8 cellular contexts compared by ENCODE assay signal in the genomic region with DNA sequence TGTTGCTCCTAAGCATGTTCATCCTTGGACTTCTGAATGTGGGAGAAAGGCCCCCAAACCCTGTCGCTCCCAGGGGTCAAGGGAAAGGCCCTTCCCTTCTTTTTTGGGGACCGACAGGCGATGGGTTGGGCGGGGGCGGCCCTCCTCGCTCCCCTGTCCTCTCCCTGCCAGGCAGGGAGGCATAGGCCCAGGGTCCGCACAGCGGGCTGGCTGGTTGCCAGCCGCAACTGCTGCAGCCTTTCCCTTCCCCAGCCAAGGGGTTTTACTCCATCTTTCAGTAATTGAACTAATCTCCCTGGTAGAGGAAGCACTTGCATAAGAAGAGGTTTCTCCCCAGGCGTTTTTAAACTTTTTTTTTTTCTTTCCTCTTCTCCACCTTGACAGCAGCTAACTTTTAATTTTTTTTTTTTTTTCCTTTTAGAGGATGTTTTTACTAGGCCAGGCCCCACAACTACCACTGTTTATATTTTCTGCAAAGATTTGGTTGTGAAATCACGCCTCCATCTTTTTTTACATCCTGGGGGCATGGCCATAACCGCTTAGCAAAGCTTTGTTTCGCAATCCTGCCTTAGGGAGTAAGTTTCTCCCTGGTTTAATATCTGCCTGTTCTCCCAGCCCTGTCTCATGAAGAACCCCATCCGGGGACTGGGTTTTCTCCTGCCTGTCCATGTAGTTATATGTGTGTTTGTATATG.
DNase-seq lines count a peak whose midpoint lies in the region; ATAC-seq and TF ChIP-seq lines count a peak whose summit lies in the region.

No MANE protein-coding gene starts in this region.

- WGBS in H9 (ENCODE audit: extremely low coverage, insufficient read length, low lambda C conversion rate) = no CpG with 5 or more reads among the region's 14 CpGs
- 46% methylated on average over 14 of the region's 14 CpGs for WGBS in smooth muscle cell (ENCODE audit: low lambda C conversion rate)

- no peak overlapping the region for H3K4me3 ChIP-seq in PC-3 (ENCODE audit: low read length)
- no peak overlapping the region for H3K4me3 ChIP-seq in smooth muscle cell
- no peak overlapping the region for H3K4me3 ChIP-seq in naive thymus-derived CD4-positive, alpha-beta T cell (ENCODE audit: low read length)

- DNase-seq in H9 = peak; percentile 55
- peak; percentile 32 for DNase-seq in PC-3
- DNase-seq in fibroblast of peridontal ligament (ENCODE audit: extremely low read depth) = peak; percentile 93
- no peak for DNase-seq in smooth muscle cell (lab: John Stamatoyannopoulos, UW; ENCODE audit: unreplicated experiment)
- DNase-seq in posterior cingulate gyrus = no peak
- DNase-seq in naive thymus-derived CD4-positive, alpha-beta T cell = no peak

- H2AFZ ChIP-seq in H9 (ENCODE audit: low read length) (no peak overlapping the region), PC-3 (ENCODE audit: low read length) (no peak overlapping the region), smooth muscle cell (ENCODE audit: low read depth) (peak overlapping the region; percentile 66)

- peak overlapping the region; percentile 7 for H3K18ac ChIP-seq in H9 (ENCODE audit: insufficient read length, low read depth, low read length)

- H3K4ac ChIP-seq in H9 (ENCODE audit: low read depth, low read length) = no peak overlapping the region

- H3K9me3 ChIP-seq in H9 (ENCODE audit: control insufficient read depth, low read depth, low read length) (no peaks in the 10 kb centered on the region), PC-3 (ENCODE audit: low read length) (no peaks in the 10 kb centered on the region), smooth muscle cell (replicated peaks; ENCODE audit: low read depth) (no peaks in the 10 kb centered on the region)
- H3K9me3 ChIP-seq in naive thymus-derived CD4-positive, alpha-beta T cell (ENCODE audit: control insufficient read depth in 2 of 3, low read length in 3 of 3) = no peaks in the 10 kb centered on the region

- intact Hi-C loops in PC-3 (cut with micrococcal nuclease) (no loop called here), posterior cingulate gyrus (cut with DNase I) (no loop called here)
- intact Hi-C loops in naive thymus-derived CD4-positive, alpha-beta T cell (cut with micrococcal nuclease) = no loop called here

- H3K36me3 Mint-ChIP-seq in H9 (ENCODE audit: insufficient read depth in 1 of 3, low read depth in 3 of 3) = 0 out of 7 replicates have a peak, but pooled peaks cover 0 to 7% (median 0%) of the 10 kb centered on the region in 3 experiments
- H3K36me3 Mint-ChIP-seq in naive thymus-derived CD4-positive, alpha-beta T cell = no peaks in the 10 kb centered on the region

- no peak overlapping the region for H4K8ac ChIP-seq in H9 (replicated peaks; ENCODE audit: insufficient read length, low read depth, low read length)

- H3K27me3 Mint-ChIP-seq in H9 (ENCODE audit: low read depth) = no peaks in the 10 kb centered on the region
- no peaks in the 10 kb centered on the region for H3K27me3 Mint-ChIP-seq in naive thymus-derived CD4-positive, alpha-beta T cell

- H3K27me3 ChIP-seq in H9 (ENCODE audit: insufficient read depth, low read length) (no peaks in the 10 kb centered on the region), PC-3 (ENCODE audit: low read length) (no peaks in the 10 kb centered on the region), smooth muscle cell (ENCODE audit: low read depth) (no peaks in the 10 kb centered on the region)
- no peaks in the 10 kb centered on the region for H3K27me3 ChIP-seq in naive thymus-derived CD4-positive, alpha-beta T cell (ENCODE audit: control insufficient read depth in 2 of 2, insufficient read depth in 2 of 2, low read length in 2 of 2)

- H3K79me1 ChIP-seq in H9 (ENCODE audit: insufficient read depth, low read depth, low read length, poor library complexity, severe bottlenecking) = no peaks in the 10 kb centered on the region

- H4K91ac ChIP-seq in H9 (ENCODE audit: insufficient read length, low read depth, low read length) = no peak overlapping the region

- H3F3A ChIP-seq in PC-3 (ENCODE audit: low read length, unreplicated experiment) = no peaks in the 10 kb centered on the region
- no peaks in the 10 kb centered on the region for H3F3A ChIP-seq in smooth muscle cell (ENCODE audit: low read depth)

- H3K4me2 ChIP-seq in H9 (ENCODE audit: insufficient read depth, insufficient read length, low read length) = no peak overlapping the region
- no peak overlapping the region for H3K4me2 ChIP-seq in PC-3 (ENCODE audit: low read length)
- H3K4me2 ChIP-seq in smooth muscle cell = peak overlapping the region; percentile 70

- no peak overlapping the region for H3T11ph ChIP-seq in H9 (ENCODE audit: low read length)

- H3K36me3 ChIP-seq in PC-3 (ENCODE audit: low read depth, low read length) (no peaks in the 10 kb centered on the region), smooth muscle cell (ENCODE audit: low read depth) (no peaks in the 10 kb centered on the region)
- H3K36me3 ChIP-seq in naive thymus-derived CD4-positive, alpha-beta T cell (ENCODE audit: control insufficient read depth in 2 of 3, insufficient read depth in 3 of 3, low read length in 3 of 3) = no peaks in the 10 kb centered on the region

- ATAC-seq in PC-3 = no peak
- ATAC-seq in naive thymus-derived CD4-positive, alpha-beta T cell = no peak
- ATAC-seq in HG03571 (IDR thresholded peaks at IDR 0.05; ENCODE audit: unreplicated experiment) = no peak
- ATAC-seq in GM21447 (IDR thresholded peaks at IDR 0.05; ENCODE audit: unreplicated experiment) = no peak

- H3K9me2 ChIP-seq in PC-3 (replicated peaks; ENCODE audit: low read length) = no peaks in the 10 kb centered on the region

- no peak for TF ChIP-seq CTCF in H9 (conservative IDR thresholded peaks at IDR 0.05)
- no peak for TF ChIP-seq CTCF in PC-3 (conservative IDR thresholded peaks at IDR 0.05; ENCODE audit: low read depth, low read length)
- TF ChIP-seq CTCF in smooth muscle cell (IDR thresholded peaks at IDR 0.05; ENCODE audit: borderline replicate concordance, insufficient read depth, poor library complexity, severe bottlenecking) = no peak

- no peak overlapping the region for H2BK120ac ChIP-seq in H9 (ENCODE audit: low read depth, low read length, poor library complexity, severe bottlenecking)

- POLR2A ChIA-PET in PC-3 (lab: Charles Lee; ENCODE audit: unreplicated experiment) = no interaction called here
- POLR2A ChIA-PET in naive thymus-derived CD4-positive, alpha-beta T cell (lab: Charles Lee) = no interaction called here

- H2AK5ac ChIP-seq in H9 (ENCODE audit: insufficient read length, low read length) = no peak overlapping the region

- peaks cover 24% of the 10 kb centered on the region in 2 experiments for H3K4me1 Mint-ChIP-seq in H9
- H3K4me1 Mint-ChIP-seq in naive thymus-derived CD4-positive, alpha-beta T cell = no peaks in the 10 kb centered on the region

- H3K9ac ChIP-seq in H9 (ENCODE audit: extremely low read depth, insufficient read length, low read length) = no peak overlapping the region
- no peak overlapping the region for H3K9ac ChIP-seq in PC-3 (ENCODE audit: low read length)
- H3K9ac ChIP-seq in smooth muscle cell (ENCODE audit: low read depth) = no peak overlapping the region

- no peak overlapping the region for H4K5ac ChIP-seq in H9 (ENCODE audit: insufficient read length, low read depth, low read length)

- no peak overlapping the region for H2BK20ac ChIP-seq in H9 (ENCODE audit: low read depth, low read length, poor library complexity, severe bottlenecking)

- H3K27ac Mint-ChIP-seq in H9 = peak overlapping the region; percentile 82 to 95 (median 94)
- H3K27ac Mint-ChIP-seq in naive thymus-derived CD4-positive, alpha-beta T cell = no peak overlapping the region

- H3K27ac ChIP-seq in H9 (ENCODE audit: insufficient read length, low read depth, low read length) (no peak overlapping the region), PC-3 (ENCODE audit: low read length) (no peak overlapping the region), smooth muscle cell (ENCODE audit: low read depth) (peak overlapping the region; percentile 49)
- H3K27ac ChIP-seq in naive thymus-derived CD4-positive, alpha-beta T cell (ENCODE audit: low read depth, low read length) = no peak overlapping the region

- H2BK5ac ChIP-seq in H9 (ENCODE audit: insufficient read length, low read length) = no peak overlapping the region

- CTCF ChIA-PET in PC-3 (lab: Charles Lee) = no interaction called here
- CTCF ChIA-PET in naive thymus-derived CD4-positive, alpha-beta T cell (lab: Charles Lee) = no interaction called here

- no peaks in the 10 kb centered on the region for H3K23me2 ChIP-seq in H9 (ENCODE audit: insufficient read length, low read depth, low read length, poor library complexity, severe bottlenecking)

- no peak overlapping the region for H3K23ac ChIP-seq in H9 (ENCODE audit: insufficient read length, low read depth, low read length)

- H2BK15ac ChIP-seq in H9 (ENCODE audit: low read depth, low read length) = no peak overlapping the region

- H4K20me1 ChIP-seq in H9 (ENCODE audit: control insufficient read depth, insufficient read depth, insufficient read length) (no peaks in the 10 kb centered on the region), PC-3 (ENCODE audit: low read length) (no peaks in the 10 kb centered on the region), smooth muscle cell (ENCODE audit: low read depth) (no peaks in the 10 kb centered on the region)

- H3K56ac ChIP-seq in H9 (ENCODE audit: insufficient read length, low read depth, low read length) = no peak overlapping the region

- no TSS peak for BruUV-seq in PC-3 (replicated peaks; lab: Mats Ljungman, UMichigan)

- H3K14ac ChIP-seq in H9 (ENCODE audit: insufficient read depth, low read length) = peak overlapping the region; percentile 50; the same call in 1 of the 2 replicates

- H3K4me1 ChIP-seq in H9 (ENCODE audit: insufficient read depth, low read length) = peaks cover 4% of the 10 kb centered on the region; the same call in 1 of the 2 replicates
- peaks cover 3% of the 10 kb centered on the region; the same call in 1 of the 2 replicates for H3K4me1 ChIP-seq in PC-3 (ENCODE audit: insufficient read depth, low read length)
- H3K4me1 ChIP-seq in smooth muscle cell (ENCODE audit: low read depth) = peaks cover 22% of the 10 kb centered on the region
- H3K4me1 ChIP-seq in naive thymus-derived CD4-positive, alpha-beta T cell (ENCODE audit: control insufficient read depth in 2 of 2, insufficient read depth in 2 of 2, low read length in 2 of 2) = no peaks in the 10 kb centered on the region

- H3K9me3 Mint-ChIP-seq in H9 = peaks cover 0 to 3% of the 10 kb centered on the region in 2 experiments; a peak in 2 of 5 replicates
- H3K9me3 Mint-ChIP-seq in naive thymus-derived CD4-positive, alpha-beta T cell = peaks cover 0 to 7% (median 2%) of the 10 kb centered on the region in 11 donors

- no peak overlapping the region for H2BK12ac ChIP-seq in H9 (ENCODE audit: insufficient read length, low read depth, low read length)

- no peaks in the 10 kb centered on the region for H3K79me2 ChIP-seq in H9 (ENCODE audit: insufficient read depth, low read length)
- no peaks in the 10 kb centered on the region for H3K79me2 ChIP-seq in PC-3 (ENCODE audit: low read length)
- H3K79me2 ChIP-seq in smooth muscle cell (ENCODE audit: low read depth) = no peaks in the 10 kb centered on the region

- peak overlapping the region in 1 of 2 experiments; percentile 1; a peak in 1 of 5 replicates for H3K4me3 Mint-ChIP-seq in H9
- H3K4me3 Mint-ChIP-seq in naive thymus-derived CD4-positive, alpha-beta T cell = no peak overlapping the region

Comparison
In these comparisons a context has a peak if more than half of its experiments do, and no peak if none do; other contexts are left out.
1. DNase-seq: peak in H9 (single experiment), PC-3 (single experiment) and fibroblast of peridontal ligament (single experiment); none in smooth muscle cell (single experiment), posterior cingulate gyrus (0 of 10) and naive thymus-derived CD4-positive, alpha-beta T cell (0 of 9).
2. H3K27ac Mint-ChIP-seq: peak in H9 (3 of 3); none in naive thymus-derived CD4-positive, alpha-beta T cell (0 of 9).